1 cellular context compared by ENCODE assay signal in genomic region chr16:86270696-86271095, GRCh38.
A peak's percentile ranks its signal among the peaks of the same experiment; 100 is the strongest.
TF ChIP-seq lines count a peak whose summit lies in the region.

No MANE protein-coding gene starts in this region.

TF ChIP-seq in IMR-90, 13 proteins besides CTCF, POLR2A, EP300 and RAD21 (continued from another document):
- TF ChIP-seq USF2 (IDR thresholded peaks at IDR 0.05; ENCODE audit: low read depth, low read length) = peak; percentile 80
